ENCODE assay signal across 8 cellular contexts in the genomic region with DNA sequence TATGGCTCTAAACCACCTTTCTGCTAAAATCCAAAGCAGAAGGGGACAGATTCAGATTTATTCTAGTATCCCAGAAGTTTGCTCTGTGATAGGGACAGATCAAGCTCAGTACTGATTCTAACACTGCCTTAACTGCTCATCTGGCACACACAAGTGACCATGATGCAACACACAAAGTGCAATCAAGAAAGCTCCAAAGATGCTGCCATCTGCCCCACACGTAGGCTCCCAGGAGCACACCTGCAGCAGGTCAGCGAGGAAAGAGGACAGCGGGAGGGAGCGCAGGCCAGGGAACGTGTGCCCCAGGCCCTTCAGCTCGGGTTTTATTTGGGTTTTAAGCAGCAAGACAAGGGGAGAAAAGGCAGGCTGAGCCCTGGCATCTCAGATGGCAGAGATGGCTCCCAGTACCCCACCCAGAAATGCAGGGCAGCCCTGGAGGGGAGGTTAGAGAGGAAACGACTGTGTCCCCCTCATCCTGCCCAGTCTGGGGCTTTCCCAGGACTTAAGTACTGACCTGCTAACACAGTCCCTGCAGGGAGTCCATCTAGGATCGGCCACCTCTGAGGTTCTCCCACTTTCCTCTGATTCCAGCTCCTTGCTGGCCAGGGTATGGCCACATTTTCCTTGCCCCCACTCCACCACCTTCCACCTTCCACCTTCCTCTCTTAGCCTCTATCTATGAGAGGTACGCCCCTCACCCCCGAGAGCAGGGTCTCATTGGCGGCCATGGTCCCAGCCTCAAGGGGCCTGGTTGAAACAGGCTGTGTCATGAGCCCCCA. TPM values are rescaled to one million over a fixed set of nuclear protein-coding genes. Genes with fewer than 3 reads are reported as not detected.
DNase-seq lines count a peak whose midpoint lies in the region; ATAC-seq, FAIRE-seq and TF ChIP-seq lines count a peak whose summit lies in the region.
"Had no signal": no experiment of that assay in that cellular context is flagged by ENCODE, and none has a peak within 500 bp of the region (broad histone marks: within the 10 kb centered on the region; RNA-seq: fewer than 3 reads in every experiment).

No MANE protein-coding gene starts in this region.

- H2BK15ac ChIP-seq in H9 (ENCODE audit: low read depth, low read length) = no peak overlapping the region

- no CpG with 5 or more reads among the region's 11 CpGs for WGBS in H9 (ENCODE audit: extremely low coverage, insufficient read length, low lambda C conversion rate)

- ATAC-seq in esophagus mucosa (no peak), HG03025 (IDR thresholded peaks at IDR 0.05; ENCODE audit: low FRiP score, unreplicated experiment) (no peak)

- H3K27me3 ChIP-seq in H9 (ENCODE audit: insufficient read depth, low read length) (no peaks in the 10 kb centered on the region), SJCRH30 (no peaks in the 10 kb centered on the region)

- H3K27me3 Mint-ChIP-seq in H9 (ENCODE audit: low read depth) = no peaks in the 10 kb centered on the region

- H2BK5ac ChIP-seq in H9 (ENCODE audit: insufficient read length, low read length) = no peak overlapping the region

- no peak overlapping the region for H3K56ac ChIP-seq in H9 (ENCODE audit: insufficient read length, low read depth, low read length)

- H3K36me3 Mint-ChIP-seq in H9 (ENCODE audit: insufficient read depth in 1 of 3, low read depth in 3 of 3) = peaks cover 30 to 46% (median 41%) of the 10 kb centered on the region in 3 experiments

- peaks cover 16% of the 10 kb centered on the region for H3K79me1 ChIP-seq in H9 (ENCODE audit: insufficient read depth, low read depth, low read length, poor library complexity, severe bottlenecking)

- H3K9ac ChIP-seq in H9 (ENCODE audit: extremely low read depth, insufficient read length, low read length) = peak overlapping the region; percentile 67

- H3K27ac Mint-ChIP-seq in H9 = peak overlapping the region in 2 of 3 experiments; percentile 97 to 98; a peak in 4 of 7 replicates

- H3K79me2 ChIP-seq in H9 (ENCODE audit: insufficient read depth, low read length) = peaks cover 23% of the 10 kb centered on the region

- H2BK120ac ChIP-seq in H9 (ENCODE audit: low read depth, low read length, poor library complexity, severe bottlenecking) = no peak overlapping the region

- no peak overlapping the region for H3K23ac ChIP-seq in H9 (ENCODE audit: insufficient read length, low read depth, low read length)

- H3K36me3 ChIP-seq in SJCRH30 = peaks cover 19% of the 10 kb centered on the region

- H3K4me3 Mint-ChIP-seq in H9 = peak overlapping the region; percentile 92 to 99

- H4K20me1 ChIP-seq in H9 (ENCODE audit: control insufficient read depth, insufficient read depth, insufficient read length) = peaks cover 2% of the 10 kb centered on the region

- 0 out of 2 replicates have a peak, but pooled peaks cover 5% of the 10 kb centered on the region for H3K4me1 ChIP-seq in H9 (ENCODE audit: insufficient read depth, low read length)
- H3K4me1 ChIP-seq in SJCRH30 = peaks cover 10% of the 10 kb centered on the region; the same call in 1 of the 2 replicates

- no peak overlapping the region for H2AK5ac ChIP-seq in H9 (ENCODE audit: insufficient read length, low read length)

- H4K8ac ChIP-seq in H9 (replicated peaks; ENCODE audit: insufficient read length, low read depth, low read length) = no peak overlapping the region

- no peak overlapping the region for H4K5ac ChIP-seq in H9 (ENCODE audit: insufficient read length, low read depth, low read length)

- H3K23me2 ChIP-seq in H9 (ENCODE audit: insufficient read length, low read depth, low read length, poor library complexity, severe bottlenecking) = peaks cover 15% of the 10 kb centered on the region

- H3K4me1 Mint-ChIP-seq in H9 = peaks cover 17 to 32% of the 10 kb centered on the region in 2 experiments

- no peak overlapping the region for H2BK20ac ChIP-seq in H9 (ENCODE audit: low read depth, low read length, poor library complexity, severe bottlenecking)

- DNase-seq in H9 = peak; percentile 28
- DNase-seq in SJCRH30 = peak in 1 of 2 experiments; percentile 10
- DNase-seq in fibroblast of the aortic adventitia (ENCODE audit: low read depth) = peak; percentile 34
- DNase-seq in skeletal muscle cell (ENCODE audit: low read depth) = no peak
- DNase-seq in GM12891 (ENCODE audit: insufficient read length, low spot score) = no peak

- H3K4me3 ChIP-seq in SJCRH30 = peak overlapping the region; percentile 98
- peak overlapping the region; percentile 89 for H3K4me3 ChIP-seq in fibroblast of the aortic adventitia (ENCODE audit: low read depth, low read length)
- peak overlapping the region; percentile 91 for H3K4me3 ChIP-seq in skeletal muscle cell (ENCODE audit: low read depth, low read length)

- no peak overlapping the region for H3K14ac ChIP-seq in H9 (ENCODE audit: insufficient read depth, low read length)

- peak overlapping the region; percentile 94 for H3K4me2 ChIP-seq in H9 (ENCODE audit: insufficient read depth, insufficient read length, low read length)

- no peak overlapping the region for H3K18ac ChIP-seq in H9 (ENCODE audit: insufficient read length, low read depth, low read length)

- no peak overlapping the region for H3K4ac ChIP-seq in H9 (ENCODE audit: low read depth, low read length)

- no peak overlapping the region for H2BK12ac ChIP-seq in H9 (ENCODE audit: insufficient read length, low read depth, low read length)

- no peak for TF ChIP-seq POLR2A in GM12891 (IDR thresholded peaks at IDR 0.05; ENCODE audit: low read depth, low read length)

- H3T11ph ChIP-seq in H9 (ENCODE audit: low read length) = no peak overlapping the region

- H3K27ac ChIP-seq in H9 (ENCODE audit: insufficient read length, low read depth, low read length) = no peak overlapping the region
- no peak overlapping the region for H3K27ac ChIP-seq in SJCRH30

- FAIRE-seq in GM12891 (lab: Jason Lieb, UNC) = no peak
- FAIRE-seq: TTC549 had no signal

- TF ChIP-seq CTCF in H9 (conservative IDR thresholded peaks at IDR 0.05) (no peak), fibroblast of the aortic adventitia (IDR thresholded peaks at IDR 0.05; ENCODE audit: insufficient read depth, low read length) (no peak)

- H2AFZ ChIP-seq in H9 (ENCODE audit: low read length) = no peak overlapping the region

- H3K9me3 ChIP-seq in H9 (ENCODE audit: control insufficient read depth, low read depth, low read length) (no peaks in the 10 kb centered on the region), SJCRH30 (replicated peaks) (no peaks in the 10 kb centered on the region)

- no peaks in the 10 kb centered on the region for H3K9me3 Mint-ChIP-seq in H9

- no peak overlapping the region for H4K91ac ChIP-seq in H9 (ENCODE audit: insufficient read length, low read depth, low read length)

TF ChIP-seq in GM12891, 5 proteins besides CTCF, POLR2A, EP300 and RAD21:
- TF ChIP-seq POLR2AphosphoS5 (IDR thresholded peaks at IDR 0.05; ENCODE audit: low read depth, low read length) = no peak
- no peak for TF ChIP-seq POU2F2 (IDR thresholded peaks at IDR 0.05; ENCODE audit: low read depth, low read length)
- TF ChIP-seq TAF1 (IDR thresholded peaks at IDR 0.05; ENCODE audit: low read depth, low read length) = no peak
- TF ChIP-seq PAX5 (IDR thresholded peaks at IDR 0.05; ENCODE audit: insufficient read depth, low read length, severe bottlenecking) = no peak
- no peak for TF ChIP-seq SPI1 (IDR thresholded peaks at IDR 0.05; ENCODE audit: low read depth, low read length)

RNA-seq across cellular contexts. Expression of a gene that starts 1.2 kb away (rescaled TPM):
- 38.1 and 41.4 TPM in 2 replicates for total RNA-seq in H9 (2021)
- total RNA-seq in SJCRH30 (2014; rRNA removed; shearing (Covaris generic)) = 25.5 and 30.7 TPM in 2 replicates
- total RNA-seq in fibroblast of the aortic adventitia (ENCODE audit: low replicate concordance) = 16.2 and 53.1 TPM in 2 replicates
- total RNA-seq in esophagus mucosa = 20.7 TPM
- polyA plus RNA-seq in GM12891 (2012; ENCODE audit: low read depth, missing spikeins) = 12.6 TPM

RNA-seq across cellular contexts. Expression of a gene that starts 11.3 kb away (rescaled TPM):
- total RNA-seq in H9 (2021) (2.8 TPM in 2 replicates), fibroblast of the aortic adventitia (ENCODE audit: low replicate concordance) (7.0 TPM in 1 of 2 replicates, not detected in the other), esophagus mucosa (1.3 TPM)
- not detected in 2 replicates for total RNA-seq in SJCRH30 (2014; rRNA removed; shearing (Covaris generic))
- polyA plus RNA-seq in GM12891 (2012; ENCODE audit: low read depth, missing spikeins) = 0.26 TPM

Comparison
In these comparisons a context has a peak if more than half of its experiments do, and no peak if none do; other contexts are left out.
1. DNase-seq: peak in H9 (single experiment) and fibroblast of the aortic adventitia (single experiment); none in skeletal muscle cell (single experiment) and GM12891 (single experiment).
2. Peak in every context shown above with its lines, with median percentiles within 50 percentile points of each other: H3K4me3 ChIP-seq.